In the genomic region with DNA sequence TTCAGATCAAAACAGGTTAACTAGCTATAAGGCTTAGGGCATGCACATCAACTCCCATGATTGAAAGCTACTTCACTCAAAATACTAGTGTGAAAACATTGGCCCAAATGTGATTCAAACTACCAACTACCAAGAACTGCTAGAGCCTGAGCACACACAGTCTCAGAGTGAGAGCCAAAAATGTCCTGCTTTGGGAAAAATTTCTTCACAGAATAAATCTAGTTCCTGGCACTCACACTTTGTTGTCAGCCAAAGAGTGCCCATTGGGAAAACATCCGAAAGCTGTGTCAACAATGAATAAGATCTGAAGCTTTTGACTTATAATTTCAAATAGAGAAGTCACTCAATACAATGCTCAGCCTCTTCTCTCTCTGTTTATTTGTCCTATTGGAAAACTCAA, we compare ENCODE assay signal across 23 cellular contexts.
DNase-seq lines count a peak whose midpoint lies in the region; ATAC-seq and TF ChIP-seq lines count a peak whose summit lies in the region.
"Had no signal": no experiment of that assay in that cellular context is flagged by ENCODE, and none has a peak within 500 bp of the region (broad histone marks: within the 10 kb centered on the region; RNA-seq: fewer than 3 reads in every experiment).

No MANE protein-coding gene starts in this region.

- TF ChIP-seq CTCF in body of pancreas (IDR thresholded peaks at IDR 0.05) (no peak), fibroblast of mammary gland (conservative IDR thresholded peaks at IDR 0.05; ENCODE audit: control insufficient read depth, insufficient read depth, low read depth, low read length) (no peak), omental fat pad (IDR thresholded peaks at IDR 0.05) (no peak), thyroid gland (IDR thresholded peaks at IDR 0.05) (no peak)

- H3K27me3 ChIP-seq in body of pancreas (no peaks in the 10 kb centered on the region), thyroid gland (no peaks in the 10 kb centered on the region)
- H3K27me3 ChIP-seq: BLaER1 treated with 17β-estradiol and CSF1 and Interleukin-3, amounts not matched to agents 10 nM and 100 nM; SJCRH30 had no signal

- H3K4me3 ChIP-seq in body of pancreas (no peak overlapping the region), fibroblast of mammary gland (ENCODE audit: control insufficient read depth, low read depth, low read length) (no peak overlapping the region), thyroid gland (replicated peaks in 1 of 3) (no peak overlapping the region)
- H3K4me3 ChIP-seq: A549; BLaER1 treated with 17β-estradiol and CSF1 and Interleukin-3, amounts not matched to agents 10 nM and 100 nM; GM23338; SJCRH30 had no signal

- H3K36me3 ChIP-seq in body of pancreas (replicated peaks in 1 of 2; ENCODE audit: insufficient read depth in 1 of 2, low read depth in 2 of 2) (no peaks in the 10 kb centered on the region), thyroid gland (no peaks in the 10 kb centered on the region)
- H3K36me3 ChIP-seq: BLaER1 treated with 17β-estradiol and CSF1 and Interleukin-3, amounts not matched to agents 10 nM and 100 nM; SJCRH30 had no signal

- no peaks in the 10 kb centered on the region for H3K27me3 Mint-ChIP-seq in activated naive CD4-positive, alpha-beta T cell treated with anti-CD3 and anti-CD28 coated beads, Interleukin-2, amount 10 ng/mL, durations not matched to agents 7 days and 5 days
- H3K27me3 Mint-ChIP-seq: CD4-positive, alpha-beta T cell had no signal

- WGBS in body of pancreas, 2 donors, result 6 to 9% methylated on average over 1 of the region's 1 CpG
- 48 to 54% methylated on average over 1 of the region's 1 CpG for WGBS in thyroid gland, 2 donors

- ATAC-seq in body of pancreas (peak; percentile 45), omental fat pad (ENCODE audit: low FRiP score) (peak; percentile 62)
- ATAC-seq: A549, GM23338, HepG2 had no signal

- H3K4me1 ChIP-seq in body of pancreas (peaks cover 31% of the 10 kb centered on the region), thyroid gland (no peaks in the 10 kb centered on the region)
- H3K4me1 ChIP-seq: A549; BLaER1 treated with 17β-estradiol and CSF1 and Interleukin-3, amounts not matched to agents 10 nM and 100 nM; SJCRH30 had no signal

- no peaks in the 10 kb centered on the region for H3K4me1 Mint-ChIP-seq in activated naive CD4-positive, alpha-beta T cell treated with anti-CD3 and anti-CD28 coated beads, Interleukin-2, amount 10 ng/mL, durations not matched to agents 7 days and 5 days
- H3K4me1 Mint-ChIP-seq: GM23338, H9 had no signal

- peaks cover 6% of the 10 kb centered on the region for H3K9me3 Mint-ChIP-seq in activated naive CD4-positive, alpha-beta T cell treated with anti-CD3 and anti-CD28 coated beads, Interleukin-2, amount 10 ng/mL, durations not matched to agents 7 days and 5 days

- TF ChIP-seq POLR2A in body of pancreas (IDR thresholded peaks at IDR 0.05), result no peak
- TF ChIP-seq POLR2A in thyroid gland (IDR thresholded peaks at IDR 0.05), result no peak

- no peaks in the 10 kb centered on the region for H3K36me3 Mint-ChIP-seq in activated naive CD4-positive, alpha-beta T cell treated with anti-CD3 and anti-CD28 coated beads, Interleukin-2, amount 10 ng/mL, durations not matched to agents 7 days and 5 days

- CTCF ChIA-PET in activated naive CD4-positive, alpha-beta T cell treated with anti-CD3 and anti-CD28 coated beads, Interleukin-2, amount 10 ng/mL, durations not matched to agents 7 days and 5 days (lab: Charles Lee), result no interaction called here

- DNase-seq in body of pancreas (peak in 2 of 4 donors; percentile 6 to 23), fibroblast of mammary gland (ENCODE audit: low read depth) (peak; percentile 30), omental fat pad (ENCODE audit: low spot score) (no peak), stromal cell of bone marrow (ENCODE audit: low read depth) (peak; percentile 51), thyroid gland (no peak), NCI-H446 (lab: John Stamatoyannopoulos, UW) (no peak)
- no peak for DNase-seq in activated naive CD4-positive, alpha-beta T cell treated with anti-CD3 and anti-CD28 coated beads, Interleukin-2, amount 10 ng/mL, durations not matched to agents 7 days and 5 days
- DNase-seq: AML-193; CD4-positive, alpha-beta T cell; H9; Karpas-422; NCI-H1092; NCI-H1417 treated with DMSO at 0.1 percent for 48 hours; NCI-H1694 treated with DMSO at 0.1 percent for 48 hours; NCI-H2081; NCI-H2227 treated with DMSO at 0.1 percent for 48 hours; NCI-H510A; NCI-H69; SJCRH30 had no signal

- intact Hi-C loops in body of pancreas (cut with DNase I), result no loop called here
- intact Hi-C loops in thyroid gland (cut with DNase I), result no loop called here

- H3K4me3 Mint-ChIP-seq in activated naive CD4-positive, alpha-beta T cell treated with anti-CD3 and anti-CD28 coated beads, Interleukin-2, amount 10 ng/mL, durations not matched to agents 7 days and 5 days, result no peak overlapping the region
- H3K4me3 Mint-ChIP-seq: CD4-positive, alpha-beta T cell; GM23338; H9 had no signal

- H3K27ac ChIP-seq in body of pancreas (peak overlapping the region in 1 of 4 donors; percentile 5), thyroid gland (no peak overlapping the region)
- H3K27ac ChIP-seq: A549; BLaER1 treated with 17β-estradiol and CSF1 and Interleukin-3, amounts not matched to agents 10 nM and 100 nM; SJCRH30 had no signal

- no peak overlapping the region for H3K27ac Mint-ChIP-seq in activated naive CD4-positive, alpha-beta T cell treated with anti-CD3 and anti-CD28 coated beads, Interleukin-2, amount 10 ng/mL, durations not matched to agents 7 days and 5 days
- H3K27ac Mint-ChIP-seq: CD4-positive, alpha-beta T cell; GM23338; H9 had no signal

- H3K9me3 ChIP-seq in body of pancreas (no peaks in the 10 kb centered on the region), thyroid gland (no peaks in the 10 kb centered on the region)
- H3K9me3 ChIP-seq: A549, SJCRH30 had no signal

Comparison
In these comparisons a context has a peak if more than half of its experiments do, and no peak if none do; other contexts are left out.
1. DNase-seq: peak in fibroblast of mammary gland (single experiment) and stromal cell of bone marrow (single experiment); none in omental fat pad (single experiment), activated naive CD4-positive, alpha-beta T cell treated with anti-CD3 and anti-CD28 coated beads, Interleukin-2, amount 10 ng/mL, durations not matched to agents 7 days and 5 days (single experiment), thyroid gland (0 of 2) and NCI-H446 (0 of 2).